10 cellular contexts compared by ENCODE assay signal in the genomic region with DNA sequence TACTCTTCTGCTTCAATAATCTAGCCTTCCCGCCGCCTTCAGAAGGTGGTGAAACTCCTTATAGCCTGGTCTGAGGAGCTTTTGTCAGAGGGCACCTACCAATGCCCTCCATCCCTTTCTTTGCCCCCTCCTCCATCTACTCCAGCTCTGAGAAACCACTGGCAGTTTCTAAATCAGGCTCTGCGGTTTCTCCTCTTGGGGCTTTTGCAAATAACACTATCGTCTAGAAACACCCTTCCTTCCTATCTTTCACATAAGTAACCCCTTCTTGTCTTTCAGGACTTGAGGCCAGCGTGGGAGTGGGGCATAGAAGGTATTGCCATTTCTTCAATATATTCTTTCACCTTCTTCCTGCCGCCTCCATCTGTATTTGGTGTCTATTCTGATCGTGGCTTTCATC. TPM values are rescaled to one million over a fixed set of nuclear protein-coding genes. Genes with fewer than 3 reads are reported as not detected.
A peak's percentile ranks its signal among the peaks of the same experiment; 100 is the strongest.
DNase-seq lines count a peak whose midpoint lies in the region; ATAC-seq and TF ChIP-seq lines count a peak whose summit lies in the region.
"Had no signal": no experiment of that assay in that cellular context is flagged by ENCODE, and none has a peak within 500 bp of the region (broad histone marks: within the 10 kb centered on the region; RNA-seq: fewer than 3 reads in every experiment).

No MANE protein-coding gene starts in this region.

- H3K4me1 ChIP-seq in CD8-positive, alpha-beta T cell (ENCODE audit: insufficient read depth, low read length) = peaks cover 14% of the 10 kb centered on the region
- no peaks in the 10 kb centered on the region for H3K4me1 ChIP-seq in upper lobe of right lung
- H3K4me1 ChIP-seq in mesenchymal stem cell (ENCODE audit: control insufficient read depth, insufficient read depth, low read depth, low read length) = peaks cover 2% of the 10 kb centered on the region
- H3K4me1 ChIP-seq: ascending aorta, foreskin keratinocyte had no signal

- no peak overlapping the region for H3K18ac ChIP-seq in mesenchymal stem cell (ENCODE audit: low read depth in 1 of 2, low read length in 2 of 2)

- no peak overlapping the region for H2AFZ ChIP-seq in mesenchymal stem cell (ENCODE audit: low read depth, low read length)

- CTCF ChIA-PET in CD8-positive, alpha-beta T cell (lab: Charles Lee) = no interaction called here
- CTCF ChIA-PET in WTC11 (lab: Charles Lee) = no interaction called here

- no peaks in the 10 kb centered on the region for H3K9me3 Mint-ChIP-seq in CD8-positive, alpha-beta T cell
- H3K9me3 Mint-ChIP-seq in WTC11 (no peaks in the 10 kb centered on the region), naive B cell (no peaks in the 10 kb centered on the region)

- no peak overlapping the region for H3K4ac ChIP-seq in mesenchymal stem cell (ENCODE audit: low read depth in 1 of 2, low read length in 2 of 2)

- no peak overlapping the region for H2AK5ac ChIP-seq in mesenchymal stem cell (ENCODE audit: low read length, severe bottlenecking)

- no peaks in the 10 kb centered on the region for H3K9me3 ChIP-seq in CD8-positive, alpha-beta T cell (ENCODE audit: low read length)
- H3K9me3 ChIP-seq in upper lobe of right lung (no peaks in the 10 kb centered on the region), mesenchymal stem cell (ENCODE audit: control insufficient read depth, low read length) (no peaks in the 10 kb centered on the region)
- H3K9me3 ChIP-seq: ascending aorta had no signal

- ATAC-seq in CD8-positive, alpha-beta T cell = peak; percentile 16
- ATAC-seq in HG03354 (IDR thresholded peaks at IDR 0.05; ENCODE audit: poor library complexity, severe bottlenecking, unreplicated experiment) = peak; percentile 34
- 0 out of 2 replicates have a peak, but pooled peaks have one; percentile 20 for ATAC-seq in WTC11
- peak; percentile 8 to 17 for ATAC-seq in naive B cell (ENCODE audit: low read depth in 2 of 2)
- no peak for ATAC-seq in HG02623 (IDR thresholded peaks at IDR 0.05; ENCODE audit: unreplicated experiment)
- ATAC-seq in upper lobe of right lung = no peak
- ATAC-seq: foreskin keratinocyte had no signal

- no peak for TF ChIP-seq CTCF in CD8-positive, alpha-beta T cell (IDR thresholded peaks at IDR 0.05)
- no peak for TF ChIP-seq CTCF in WTC11 (IDR thresholded peaks at IDR 0.05)
- no peak for TF ChIP-seq CTCF in upper lobe of right lung (IDR thresholded peaks at IDR 0.05)

- no peaks in the 10 kb centered on the region for H3K27me3 Mint-ChIP-seq in CD8-positive, alpha-beta T cell (ENCODE audit: low read depth)
- H3K27me3 Mint-ChIP-seq in WTC11 (ENCODE audit: low read depth) (no peaks in the 10 kb centered on the region), naive B cell (peaks cover 0 to 27% (median 0%) of the 10 kb centered on the region in 3 donors)

- H3K36me3 ChIP-seq in CD8-positive, alpha-beta T cell (ENCODE audit: insufficient read depth, low read length) = no peaks in the 10 kb centered on the region
- H3K36me3 ChIP-seq in upper lobe of right lung = no peaks in the 10 kb centered on the region
- no peaks in the 10 kb centered on the region for H3K36me3 ChIP-seq in mesenchymal stem cell (ENCODE audit: control insufficient read depth in 1 of 2, insufficient read depth in 2 of 2, low read depth in 1 of 2, low read length in 2 of 2)
- H3K36me3 ChIP-seq: ascending aorta had no signal

- no peak overlapping the region for H2BK15ac ChIP-seq in mesenchymal stem cell (ENCODE audit: low read depth, poor library complexity, severe bottlenecking)

- no peak overlapping the region for H2BK12ac ChIP-seq in mesenchymal stem cell (ENCODE audit: low read length in 2 of 2)

- peak overlapping the region; percentile 93 for H3K4me3 Mint-ChIP-seq in CD8-positive, alpha-beta T cell
- peak overlapping the region; percentile 66 for H3K4me3 Mint-ChIP-seq in WTC11
- H3K4me3 Mint-ChIP-seq in naive B cell = peak overlapping the region; percentile 88 to 96 (median 92)

- H3K4me2 ChIP-seq in mesenchymal stem cell (ENCODE audit: low read length, poor library complexity, severe bottlenecking) = no peak overlapping the region

- no peak overlapping the region for H3K9ac ChIP-seq in mesenchymal stem cell (ENCODE audit: low read length)

- intact Hi-C loops in CD8-positive, alpha-beta T cell (cut with DNase I, micrococcal nuclease) = loop anchor here (5.0 to 10.0 kb wide), 3 partner anchors 97 to 200 kb away; partner anchors contain the start of gene FUNDC1 (in 2 of the 2)
- intact Hi-C loops in upper lobe of right lung (cut with DNase I) = no loop called here

- H4K8ac ChIP-seq in mesenchymal stem cell (ENCODE audit: low read length) = no peak overlapping the region

- no peak overlapping the region for H3K23ac ChIP-seq in mesenchymal stem cell (ENCODE audit: low read length in 2 of 2)

- WGBS in mesenchymal stem cell = 87% methylated on average over 7 of the region's 7 CpGs

- H3K4me3 ChIP-seq in CD8-positive, alpha-beta T cell (ENCODE audit: low read depth, low read length) = peak overlapping the region; percentile 51
- H3K4me3 ChIP-seq in upper lobe of right lung (no peak overlapping the region), mesenchymal stem cell (ENCODE audit: insufficient read depth in 1 of 2, low read depth in 1 of 2, low read length in 2 of 2) (no peak overlapping the region)

- no peaks in the 10 kb centered on the region for H3K27me3 ChIP-seq in CD8-positive, alpha-beta T cell (ENCODE audit: insufficient read depth, low read length)
- H3K27me3 ChIP-seq in upper lobe of right lung = no peaks in the 10 kb centered on the region
- H3K27me3 ChIP-seq in mesenchymal stem cell (ENCODE audit: control insufficient read depth in 1 of 2, insufficient read depth in 1 of 2, low read length in 2 of 2) = no peaks in the 10 kb centered on the region
- H3K27me3 ChIP-seq: ascending aorta, foreskin keratinocyte had no signal

- H2BK120ac ChIP-seq in mesenchymal stem cell (ENCODE audit: low read depth, low read length) = no peak overlapping the region

- peak in 2 of 7 experiments; percentile 5 to 13 for DNase-seq in CD8-positive, alpha-beta T cell
- DNase-seq in WTC11 (ENCODE audit: low spot score) = no peak
- DNase-seq in naive B cell = peak; percentile 8
- no peak for DNase-seq in upper lobe of right lung
- DNase-seq in pons (ENCODE audit: low spot score) = no peak
- DNase-seq in mesenchymal stem cell = no peak
- DNase-seq: foreskin keratinocyte had no signal

- H3K27ac ChIP-seq in CD8-positive, alpha-beta T cell (ENCODE audit: low read depth, low read length) = peak overlapping the region; percentile 84
- H3K27ac ChIP-seq in upper lobe of right lung (no peak overlapping the region), mesenchymal stem cell (ENCODE audit: low read length, poor library complexity, severe bottlenecking) (no peak overlapping the region)
- H3K27ac ChIP-seq: ascending aorta, foreskin keratinocyte had no signal

- H3K4me1 Mint-ChIP-seq in CD8-positive, alpha-beta T cell (ENCODE audit: low read depth) = peaks cover 27% of the 10 kb centered on the region
- H3K4me1 Mint-ChIP-seq in WTC11 = peaks cover 21% of the 10 kb centered on the region
- peaks cover 12 to 20% (median 15%) of the 10 kb centered on the region in 3 donors for H3K4me1 Mint-ChIP-seq in naive B cell

- H4K91ac ChIP-seq in mesenchymal stem cell (ENCODE audit: low read length) = no peak overlapping the region

- H3K36me3 Mint-ChIP-seq in CD8-positive, alpha-beta T cell = peaks cover 6% of the 10 kb centered on the region
- H3K36me3 Mint-ChIP-seq in WTC11 (no peaks in the 10 kb centered on the region), naive B cell (peaks cover 0 to 7% of the 10 kb centered on the region in 2 donors)

- no peaks in the 10 kb centered on the region for H3K79me1 ChIP-seq in mesenchymal stem cell (replicated peaks; ENCODE audit: low read length, poor library complexity, severe bottlenecking)

- POLR2A ChIA-PET in CD8-positive, alpha-beta T cell (lab: Charles Lee) = no interaction called here
- POLR2A ChIA-PET in WTC11 (lab: Charles Lee) = no interaction called here

- H2BK5ac ChIP-seq in mesenchymal stem cell (ENCODE audit: low read depth, low read length, poor library complexity, severe bottlenecking) = no peak overlapping the region

- H3K14ac ChIP-seq in mesenchymal stem cell (ENCODE audit: low read length in 2 of 2) = no peak overlapping the region

- peak overlapping the region; percentile 95 for H3K27ac Mint-ChIP-seq in CD8-positive, alpha-beta T cell
- H3K27ac Mint-ChIP-seq in WTC11 = peak overlapping the region; percentile 60
- peak overlapping the region; percentile 65 to 98 (median 93) for H3K27ac Mint-ChIP-seq in naive B cell

TF ChIP-seq in WTC11, 78 proteins besides CTCF, POLR2A, EP300 and RAD21:
- TF ChIP-seq GTF2I (CRISPR knock-in tag; conservative IDR thresholded peaks at IDR 0.05) (no peak), ZNF423 (CRISPR knock-in tag; IDR thresholded peaks at IDR 0.05) (no peak)
- TF ChIP-seq, protein P1, sequence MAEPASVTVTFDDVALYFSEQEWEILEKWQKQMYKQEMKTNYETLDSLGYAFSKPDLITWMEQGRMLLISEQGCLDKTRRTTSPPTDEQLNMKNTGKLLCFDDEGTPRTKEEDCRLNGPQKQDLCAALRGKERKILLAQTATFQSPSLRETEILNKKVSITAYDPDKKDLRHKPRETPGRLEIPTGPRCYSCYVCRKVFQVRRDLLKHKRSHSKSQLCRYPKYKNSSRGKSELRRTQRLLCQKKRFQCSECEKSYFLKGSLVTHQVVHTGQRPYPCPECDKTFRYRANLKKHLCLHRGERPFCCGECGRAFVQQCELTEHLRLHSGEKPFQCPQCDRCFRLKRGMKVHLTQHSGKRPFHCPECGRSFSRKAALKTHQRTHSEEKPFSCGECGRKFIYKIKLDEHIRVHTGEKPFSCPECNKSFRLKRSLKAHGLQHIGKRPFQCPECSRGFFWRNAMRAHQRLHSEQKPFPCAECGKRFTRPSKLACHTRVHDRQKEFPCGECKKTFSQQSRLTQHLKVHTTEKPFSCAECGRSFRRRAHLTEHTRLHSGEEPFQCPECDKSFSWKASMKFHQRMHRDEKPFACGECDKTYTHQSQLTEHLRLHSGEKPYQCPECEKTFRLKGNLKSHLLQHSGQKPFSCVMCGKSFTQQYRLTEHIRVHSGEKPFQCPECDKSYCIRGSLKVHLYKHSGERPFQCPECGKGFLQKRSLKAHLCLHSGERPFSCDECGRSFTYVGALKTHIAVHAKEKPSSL (CRISPR knock-in tag; conservative IDR thresholded peaks at IDR 0.05) = no peak

RNA-seq across cellular contexts. Expression of gene EFHC2, which starts 1.2 kb away (rescaled TPM):
- total RNA-seq in CD8-positive, alpha-beta T cell = 1 to 10 TPM; 1.3 to 1.8 TPM
- total RNA-seq in WTC11 (2021) (2.1 to 2.8 TPM (median 2.7 TPM) in 3 replicates), upper lobe of right lung (0.17 TPM)
- polyA plus RNA-seq in naive B cell (ENCODE audit: low read depth in 6 of 6) = under 1 TPM in 3 of 6 donors, not detected in 3; 0.13 to 0.55 (median 0.20) TPM
- polyA plus RNA-seq in mesenchymal stem cell (2013, experiment 1 of 2) = 0.44 TPM
- polyA plus RNA-seq in mesenchymal stem cell (2013, experiment 2 of 2) = 0.48 TPM
- total RNA-seq: ascending aorta had no signal

Comparison
In these comparisons a context has a peak if more than half of its experiments do, and no peak if none do; other contexts are left out.
1. ATAC-seq: peak in CD8-positive, alpha-beta T cell (single experiment), HG03354 (single experiment), WTC11 (single experiment) and naive B cell (2 of 2); none in HG02623 (single experiment) and upper lobe of right lung (single experiment).
2. Peak in every context shown above with its lines, with median percentiles within 50 percentile points of each other: H3K27ac Mint-ChIP-seq and H3K4me3 Mint-ChIP-seq.